ENCODE assay signal across 9 cellular contexts in the genomic region with DNA sequence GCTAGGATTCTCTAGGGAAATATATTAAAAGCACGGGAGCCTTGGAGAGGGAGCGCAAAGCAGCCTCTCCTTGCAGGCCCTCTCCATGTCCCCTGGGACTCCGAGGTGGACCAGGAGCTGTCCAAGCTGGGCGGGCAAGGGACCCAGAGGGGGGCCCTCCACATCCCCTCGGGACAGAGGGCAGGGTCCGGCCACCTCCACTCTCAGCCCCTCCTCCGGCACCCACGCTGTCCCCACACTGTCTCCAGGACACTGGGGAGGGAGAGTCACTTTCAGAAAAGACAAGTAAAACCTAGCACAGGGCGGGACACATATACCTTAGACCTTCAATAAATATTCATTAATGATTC.
DNase-seq lines count a peak whose midpoint lies in the region; ATAC-seq, FAIRE-seq and TF ChIP-seq lines count a peak whose summit lies in the region.
"Had no signal": no experiment of that assay in that cellular context is flagged by ENCODE, and none has a peak within 500 bp of the region (broad histone marks: within the 10 kb centered on the region; RNA-seq: fewer than 3 reads in every experiment).

No MANE protein-coding gene starts in this region.

- H3K27me3 Mint-ChIP-seq in stimulated activated memory B cell treated with anti-CD40 and anti-IgM and Interleukin-4, amounts not matched to agents 10 μg/mL and 1 μg/mL and 100 μg/mL, for 72 hours: peaks cover 71% of the 10 kb centered on the region

- no peaks in the 10 kb centered on the region for H3K36me3 Mint-ChIP-seq in stimulated activated memory B cell treated with anti-CD40 and anti-IgM and Interleukin-4, amounts not matched to agents 10 μg/mL and 1 μg/mL and 100 μg/mL, for 72 hours

- H3K4me1 ChIP-seq in HUES48 (ENCODE audit: control insufficient read depth, insufficient read depth, low read length) (0 out of 2 replicates have a peak, but pooled peaks cover 8% of the 10 kb centered on the region), right lobe of liver (no peaks in the 10 kb centered on the region)

- no peak for TF ChIP-seq POLR2A in right lobe of liver (IDR thresholded peaks at IDR 0.05)

- FAIRE-seq in bronchial epithelial cell (lab: Jason Lieb, UNC): no peak

- H3K9me3 ChIP-seq in HUES48 (ENCODE audit: control insufficient read depth, insufficient read depth, low read length) (peaks cover 12% of the 10 kb centered on the region), right lobe of liver (no peaks in the 10 kb centered on the region)

- no peak overlapping the region for H3K9ac ChIP-seq in HUES48 (ENCODE audit: low read depth, low read length)

- no peak for ATAC-seq in right lobe of liver
- ATAC-seq in stimulated activated memory B cell treated with anti-CD40 and anti-IgM and Interleukin-4, amounts not matched to agents 10 μg/mL and 1 μg/mL and 100 μg/mL, for 72 hours: peak; percentile 24
- ATAC-seq in GM21423 (IDR thresholded peaks at IDR 0.05; ENCODE audit: unreplicated experiment): no peak
- ATAC-seq in HG02571 (IDR thresholded peaks at IDR 0.05; ENCODE audit: unreplicated experiment): no peak
- ATAC-seq in HG03520 (IDR thresholded peaks at IDR 0.05; ENCODE audit: unreplicated experiment): no peak

- H3K4me1 Mint-ChIP-seq in stimulated activated memory B cell treated with anti-CD40 and anti-IgM and Interleukin-4, amounts not matched to agents 10 μg/mL and 1 μg/mL and 100 μg/mL, for 72 hours: peaks cover 12% of the 10 kb centered on the region

- H3K36me3 ChIP-seq in HUES48 (ENCODE audit: control insufficient read depth, insufficient read depth, low read length) (no peaks in the 10 kb centered on the region), bronchial epithelial cell (ENCODE audit: control insufficient read depth, insufficient read depth, low read length) (no peaks in the 10 kb centered on the region), right lobe of liver (no peaks in the 10 kb centered on the region)

- peaks cover 28% of the 10 kb centered on the region for H3K27me3 ChIP-seq in HUES48 (ENCODE audit: control insufficient read depth, insufficient read depth, low read length)
- peaks cover 14% of the 10 kb centered on the region for H3K27me3 ChIP-seq in bronchial epithelial cell (ENCODE audit: control insufficient read depth, insufficient read depth, low read length)
- H3K27me3 ChIP-seq in right lobe of liver: no peaks in the 10 kb centered on the region

- H3K27ac ChIP-seq in HUES48 (ENCODE audit: low read depth, low read length) (peak overlapping the region; percentile 12), right lobe of liver (no peak overlapping the region)

- WGBS in right lobe of liver (ENCODE audit: insufficient coverage, low coverage, low lambda C conversion rate, missing lambda C conversion rate): 56% methylated on average over 4 of the region's 9 CpGs

- H3K4me3 ChIP-seq in HUES48 (ENCODE audit: low read depth, low read length): peak overlapping the region; percentile 68
- peak overlapping the region; percentile 36 for H3K4me3 ChIP-seq in bronchial epithelial cell (ENCODE audit: low read depth, low read length)
- H3K4me3 ChIP-seq in right lobe of liver: peak overlapping the region; percentile 37 to 51 (median 43)

- H3K4me3 Mint-ChIP-seq in stimulated activated memory B cell treated with anti-CD40 and anti-IgM and Interleukin-4, amounts not matched to agents 10 μg/mL and 1 μg/mL and 100 μg/mL, for 72 hours: no peak overlapping the region

- intact Hi-C loops in right lobe of liver (cut with DNase I): no loop called here

- H3K9me3 Mint-ChIP-seq in stimulated activated memory B cell treated with anti-CD40 and anti-IgM and Interleukin-4, amounts not matched to agents 10 μg/mL and 1 μg/mL and 100 μg/mL, for 72 hours: peaks cover 9% of the 10 kb centered on the region

- no peak for DNase-seq in bronchial epithelial cell (ENCODE audit: low read depth)
- DNase-seq in right lobe of liver: no peak
- no peak for DNase-seq in 8988T

- H3K27ac Mint-ChIP-seq in stimulated activated memory B cell treated with anti-CD40 and anti-IgM and Interleukin-4, amounts not matched to agents 10 μg/mL and 1 μg/mL and 100 μg/mL, for 72 hours: no peak overlapping the region
- H3K27ac Mint-ChIP-seq: IgD-negative memory B cell had no signal

- TF ChIP-seq CTCF in bronchial epithelial cell (IDR thresholded peaks at IDR 0.05; ENCODE audit: insufficient read depth, low read length, severe bottlenecking) (no peak), right lobe of liver (IDR thresholded peaks at IDR 0.05) (no peak)
